ENCODE assay signal across 25 cellular contexts in the genomic region with DNA sequence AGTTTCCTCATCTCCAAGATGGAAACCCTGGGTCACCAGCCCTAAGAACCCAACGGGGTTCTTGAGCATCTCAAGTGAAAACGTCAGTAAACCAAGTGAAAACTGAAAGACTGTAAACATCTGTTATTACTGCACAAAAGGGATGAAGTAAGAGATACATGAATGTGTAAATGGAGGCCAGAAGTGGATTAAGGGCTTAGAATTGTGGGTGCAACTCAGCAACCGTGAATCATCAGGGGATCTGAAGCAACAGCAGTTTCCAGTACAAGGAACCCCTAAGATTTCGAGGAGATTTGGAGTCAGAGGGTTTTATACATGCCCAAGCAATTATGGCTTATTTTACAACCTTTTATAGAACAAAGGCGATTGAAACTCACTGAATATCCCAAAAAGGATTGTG.
DNase-seq lines count a peak whose midpoint lies in the region; ATAC-seq, FAIRE-seq and TF ChIP-seq lines count a peak whose summit lies in the region.
"Had no signal": no experiment of that assay in that cellular context is flagged by ENCODE, and none has a peak within 500 bp of the region (broad histone marks: within the 10 kb centered on the region; RNA-seq: fewer than 3 reads in every experiment).

No MANE protein-coding gene starts in this region.

- intact Hi-C loops in esophagus squamous epithelium (cut with DNase I), result loop anchor here (10.0 kb wide), 3 partner anchors 114 to 264 kb away; no protein-coding TSS in a partner anchor

- H3K27me3 ChIP-seq in esophagus squamous epithelium, result no peaks in the 10 kb centered on the region
- no peaks in the 10 kb centered on the region for H3K27me3 ChIP-seq in neuron (ENCODE audit: insufficient read depth, low read length)
- no peaks in the 10 kb centered on the region for H3K27me3 ChIP-seq in subcutaneous abdominal adipose tissue (ENCODE audit: control insufficient read depth in 5 of 5, insufficient read depth in 4 of 5, low read length in 5 of 5)
- H3K27me3 ChIP-seq: BLaER1, body of pancreas had no signal

- H3K9me3 ChIP-seq in esophagus squamous epithelium (no peaks in the 10 kb centered on the region), neuron (ENCODE audit: low read length) (no peaks in the 10 kb centered on the region), subcutaneous abdominal adipose tissue (ENCODE audit: control insufficient read depth in 5 of 5, low read length in 5 of 5) (no peaks in the 10 kb centered on the region)
- H3K9me3 ChIP-seq: body of pancreas, left ventricle myocardium inferior had no signal

- no peak for TF ChIP-seq POLR2A in esophagus squamous epithelium (IDR thresholded peaks at IDR 0.05)

- FAIRE-seq in HTR-8/SVneo (lab: Jason Lieb, UNC), result no peak

- no peak for ATAC-seq in GM18868 (IDR thresholded peaks at IDR 0.05; ENCODE audit: unreplicated experiment)
- ATAC-seq: activated CD8-positive, alpha-beta memory T cell treated with anti-CD3 and anti-CD28 coated beads, Interleukin-2, amount 10 ng/mL, durations not matched to agents 7 days and 5 days; body of pancreas; SK-N-SH treated with all-trans-retinoic acid at 6 μM for 48 hours had no signal

- H3K4me3 ChIP-seq in esophagus squamous epithelium (peak overlapping the region in 1 of 4 donors; percentile 36), neuron (ENCODE audit: low read length) (peak overlapping the region; percentile 50), subcutaneous abdominal adipose tissue (ENCODE audit: low read depth in 1 of 5, low read length in 5 of 5) (no peak overlapping the region)
- H3K4me3 ChIP-seq: BLaER1, body of pancreas, left ventricle myocardium inferior had no signal

- H3K36me3 ChIP-seq in esophagus squamous epithelium (peaks cover 0 to 13% (median 0%) of the 10 kb centered on the region in 3 donors), neuron (ENCODE audit: insufficient read depth, low read length) (no peaks in the 10 kb centered on the region), subcutaneous abdominal adipose tissue (ENCODE audit: control insufficient read depth in 5 of 5, insufficient read depth in 5 of 5, low read length in 5 of 5) (no peaks in the 10 kb centered on the region)
- H3K36me3 ChIP-seq: left ventricle myocardium inferior had no signal

- peaks cover 18 to 96% (median 39%) of the 10 kb centered on the region in 3 donors for H3K4me1 ChIP-seq in esophagus squamous epithelium
- peaks cover 46% of the 10 kb centered on the region for H3K4me1 ChIP-seq in neuron (ENCODE audit: insufficient read depth, low read length)
- H3K4me1 ChIP-seq in subcutaneous abdominal adipose tissue (ENCODE audit: control insufficient read depth in 5 of 5, insufficient read depth in 5 of 5, low read length in 5 of 5), result peaks cover 0 to 22% (median 17%) of the 10 kb centered on the region in 5 donors

- H2AFZ ChIP-seq in neuron (ENCODE audit: low read depth, low read length), result no peak overlapping the region

- TF ChIP-seq CTCF in esophagus squamous epithelium (IDR thresholded peaks at IDR 0.05) (no peak), GM10266 (IDR thresholded peaks at IDR 0.05; ENCODE audit: control insufficient read depth, insufficient read depth, low read depth, missing control alignments) (no peak)

- WGBS in esophagus squamous epithelium, 2 donors, result 33 to 35% methylated on average over 5 of the region's 5 CpGs

- peak; percentile 87 for DNase-seq in MV-4-11 (lab: John Stamatoyannopoulos, UW)
- no peak for DNase-seq in esophagus squamous epithelium (lab: John Stamatoyannopoulos, UW)
- DNase-seq in HTR-8/SVneo (ENCODE audit: insufficient read length, low spot score), result no peak
- DNase-seq in AML-193 (lab: John Stamatoyannopoulos, UW), result no peak
- DNase-seq in GM10266 (ENCODE audit: extremely low spot score), result no peak
- DNase-seq: activated CD4-positive, alpha-beta T cell treated with anti-CD3 and anti-CD28 coated beads, Interleukin-2, amount 10 ng/mL, durations not matched to agents 7 days and 5 days; activated CD8-positive, alpha-beta memory T cell treated with anti-CD3 and anti-CD28 coated beads, Interleukin-2, amount 10 ng/mL, durations not matched to agents 7 days and 5 days; body of pancreas; effector CD4-positive, alpha-beta T cell; EL; H7; left ventricle myocardium inferior; NCI-H1694; NCI-H526 treated with DMSO at 0.1 percent for 48 hours; nephron progenitor cell; retina; stimulated activated CD4-positive, alpha-beta T cell treated with anti-CD3 and anti-CD28 coated beads, Interleukin-4, amount 100 ng/mL, for 24 hours; stimulated activated naive CD4-positive, alpha-beta T cell treated with Interleukin-2 at 50 U/mL for 16 hours had no signal

- no peak overlapping the region for H3K9ac ChIP-seq in subcutaneous abdominal adipose tissue (ENCODE audit: low read length in 5 of 5)
- H3K9ac ChIP-seq: BLaER1 had no signal

- H3K27ac ChIP-seq in esophagus squamous epithelium, result peak overlapping the region; percentile 79 to 100 (median 90)
- peak overlapping the region; percentile 1 for H3K27ac ChIP-seq in subcutaneous abdominal adipose tissue (ENCODE audit: low read depth, low read length)
- H3K27ac ChIP-seq: BLaER1, body of pancreas, left ventricle myocardium inferior, RWPE1, VCaP had no signal
